ENCODE assay signal across 27 cellular contexts in genomic region chr19:1611353-1611752, GRCh38. TPM values are rescaled to one million over a fixed set of nuclear protein-coding genes. Genes with fewer than 3 reads are reported as not detected.
DNase-seq lines count a peak whose midpoint lies in the region; ATAC-seq, FAIRE-seq and TF ChIP-seq lines count a peak whose summit lies in the region.
"Had no signal": no experiment of that assay in that cellular context is flagged by ENCODE, and none has a peak within 500 bp of the region (broad histone marks: within the 10 kb centered on the region; RNA-seq: fewer than 3 reads in every experiment).

No MANE protein-coding gene starts in this region.

- TSS peak; percentile 57 for BruUV-seq in HepG2 (replicated peaks; lab: Mats Ljungman, UMichigan)

- no peak overlapping the region for H4K91ac ChIP-seq in H9 (ENCODE audit: insufficient read length, low read depth, low read length)

- no peak overlapping the region for H3K4me3 Mint-ChIP-seq in H9
- H3K4me3 Mint-ChIP-seq: activated CD4-positive, alpha-beta memory T cell treated with anti-CD3 and anti-CD28 coated beads for 36 hours; stimulated activated naive CD8-positive, alpha-beta T cell treated with anti-CD3 and anti-CD28 coated beads, Interleukin-15, Interleukin-2, amounts not matched to agents 100 ng/mL and 50 ng/mL, for 24 hours had no signal

- H3K23me2 ChIP-seq in H9 (ENCODE audit: insufficient read length, low read depth, low read length, poor library complexity, severe bottlenecking): peaks cover under 1% of the 10 kb centered on the region

- no peak overlapping the region for H3K23ac ChIP-seq in H9 (ENCODE audit: insufficient read length, low read depth, low read length)

- no peak overlapping the region for H3K14ac ChIP-seq in H9 (ENCODE audit: insufficient read depth, low read length)

- H3K27ac Mint-ChIP-seq in H9: no peak overlapping the region
- H3K27ac Mint-ChIP-seq: activated CD4-positive, alpha-beta memory T cell treated with anti-CD3 and anti-CD28 coated beads for 36 hours; progenitor cell of endocrine pancreas; stimulated activated naive CD8-positive, alpha-beta T cell treated with anti-CD3 and anti-CD28 coated beads, Interleukin-15, Interleukin-2, amounts not matched to agents 100 ng/mL and 50 ng/mL, for 24 hours had no signal

- H4K20me1 ChIP-seq in HepG2 (ENCODE audit: insufficient read depth, low read length) (no peaks in the 10 kb centered on the region), H9 (ENCODE audit: control insufficient read depth, insufficient read depth, insufficient read length) (no peaks in the 10 kb centered on the region)

- in situ Hi-C loops in HepG2 (cut with HindIII; ENCODE audit: extremely low pct_ligation_motif_present, low pct_unique_long_range_greater_than_20kb): no loop called here

- H2BK20ac ChIP-seq in H9 (ENCODE audit: low read depth, low read length, poor library complexity, severe bottlenecking): no peak overlapping the region

- H3K4me2 ChIP-seq in HepG2 (ENCODE audit: low read depth, low read length) (no peak overlapping the region), H9 (ENCODE audit: insufficient read depth, insufficient read length, low read length) (no peak overlapping the region)

- peaks cover 26 to 38% of the 10 kb centered on the region in 2 experiments; a peak in 4 of 5 replicates for H3K36me3 ChIP-seq in HepG2 (replicated peaks in 1 of 2; ENCODE audit: control insufficient read depth in 1 of 2, insufficient read depth in 2 of 2, low read length in 2 of 2)
- H3K36me3 ChIP-seq in right lobe of liver: peaks cover 0 to 11% (median 0%) of the 10 kb centered on the region in 4 donors

- H3K9ac ChIP-seq in HepG2 (ENCODE audit: insufficient read depth, low read depth, low read length): no peak overlapping the region
- no peak overlapping the region for H3K9ac ChIP-seq in H9 (ENCODE audit: extremely low read depth, insufficient read length, low read length)

- H3K79me2 ChIP-seq in HepG2 (ENCODE audit: insufficient read depth, low read length) (no peaks in the 10 kb centered on the region), H9 (ENCODE audit: insufficient read depth, low read length) (no peaks in the 10 kb centered on the region)

- no peak overlapping the region for H3K56ac ChIP-seq in H9 (ENCODE audit: insufficient read length, low read depth, low read length)

- no peak overlapping the region for H3T11ph ChIP-seq in H9 (ENCODE audit: low read length)

- no peak for ATAC-seq in HepG2
- no peak for ATAC-seq in right lobe of liver
- no peak for ATAC-seq in GM18858 (IDR thresholded peaks at IDR 0.05; ENCODE audit: unreplicated experiment)
- ATAC-seq: heart left ventricle had no signal

- peaks cover 33 to 63% (median 59%) of the 10 kb centered on the region in 3 experiments; a peak in 6 of 7 replicates for H3K36me3 Mint-ChIP-seq in H9 (ENCODE audit: insufficient read depth in 1 of 3, low read depth in 3 of 3)

- no peak for TF ChIP-seq RAD21 in HepG2 (CRISPR knock-in tag; IDR thresholded peaks at IDR 0.05)

- H3K4ac ChIP-seq in H9 (ENCODE audit: low read depth, low read length): no peak overlapping the region

- peaks cover 3 to 9% of the 10 kb centered on the region in 2 experiments; a peak in 2 of 4 replicates for H3K4me1 Mint-ChIP-seq in H9

- H3K9me3 Mint-ChIP-seq in H9: no peaks in the 10 kb centered on the region
- H3K9me3 Mint-ChIP-seq: activated CD4-positive, alpha-beta memory T cell treated with anti-CD3 and anti-CD28 coated beads for 36 hours; stimulated activated naive CD8-positive, alpha-beta T cell treated with anti-CD3 and anti-CD28 coated beads, Interleukin-15, Interleukin-2, amounts not matched to agents 100 ng/mL and 50 ng/mL, for 24 hours had no signal

- H3K27me3 Mint-ChIP-seq in H9 (ENCODE audit: low read depth): no peaks in the 10 kb centered on the region
- H3K27me3 Mint-ChIP-seq: activated CD4-positive, alpha-beta memory T cell treated with anti-CD3 and anti-CD28 coated beads for 36 hours; progenitor cell of endocrine pancreas; stimulated activated naive CD8-positive, alpha-beta T cell treated with anti-CD3 and anti-CD28 coated beads, Interleukin-15, Interleukin-2, amounts not matched to agents 100 ng/mL and 50 ng/mL, for 24 hours had no signal

- H2AK5ac ChIP-seq in H9 (ENCODE audit: insufficient read length, low read length): no peak overlapping the region

- H3K4me3 ChIP-seq in HepG2 (replicated peaks in 1 of 3; ENCODE audit: insufficient read depth in 1 of 3, low read depth in 2 of 3, low read length in 3 of 3) (no peak overlapping the region), right lobe of liver (no peak overlapping the region)
- H3K4me3 ChIP-seq: heart left ventricle, lung, vagina had no signal

- WGBS in HepG2 (ENCODE audit: low lambda C conversion rate): over 99% methylated on average over 9 of the region's 15 CpGs
- 100% methylated on average over 3 of the region's 15 CpGs for WGBS in right lobe of liver (ENCODE audit: insufficient coverage, low coverage, low lambda C conversion rate, missing lambda C conversion rate)
- WGBS in H9 (ENCODE audit: extremely low coverage, insufficient read length, low lambda C conversion rate): no CpG with 5 or more reads among the region's 15 CpGs

- H2BK12ac ChIP-seq in H9 (ENCODE audit: insufficient read length, low read depth, low read length): no peak overlapping the region

- TF ChIP-seq POLR2A in HepG2 (IDR thresholded peaks at IDR 0.05; ENCODE audit: insufficient read depth in 1 of 2, low read depth in 2 of 2, low read length in 2 of 2): no peak
- no peak for TF ChIP-seq POLR2A in right lobe of liver (IDR thresholded peaks at IDR 0.05)

- no peak overlapping the region for H2BK5ac ChIP-seq in H9 (ENCODE audit: insufficient read length, low read length)

- no peak overlapping the region for H2BK15ac ChIP-seq in H9 (ENCODE audit: low read depth, low read length)

- intact Hi-C loops in HepG2 (cut with micrococcal nuclease; ENCODE audit: unreplicated experiment): no loop called here
- intact Hi-C loops in right lobe of liver (cut with DNase I): no loop called here

- no peak overlapping the region for H3K18ac ChIP-seq in H9 (ENCODE audit: insufficient read length, low read depth, low read length)

- H3K27me3 ChIP-seq in HepG2 (ENCODE audit: control insufficient read depth in 1 of 2, insufficient read depth in 2 of 2, low read length in 2 of 2) (no peaks in the 10 kb centered on the region), right lobe of liver (no peaks in the 10 kb centered on the region), H9 (ENCODE audit: insufficient read depth, low read length) (no peaks in the 10 kb centered on the region)
- H3K27me3 ChIP-seq: BE2C, brain microvascular endothelial cell, heart left ventricle, vagina had no signal

- TF ChIP-seq EP300 in HepG2 (IDR thresholded peaks at IDR 0.05; ENCODE audit: low read depth in 2 of 2, low read length in 2 of 2) (no peak), HepG2 (CRISPR knock-in tag; IDR thresholded peaks at IDR 0.05; ENCODE audit: borderline replicate concordance) (no peak)

- H2BK120ac ChIP-seq in H9 (ENCODE audit: low read depth, low read length, poor library complexity, severe bottlenecking): no peak overlapping the region

- H3K27ac ChIP-seq in HepG2 (ENCODE audit: extremely low read length, insufficient read depth, low read length) (no peak overlapping the region), right lobe of liver (no peak overlapping the region), RWPE1 (peak overlapping the region; percentile 6; the same call in 1 of the 2 replicates), H9 (ENCODE audit: insufficient read length, low read depth, low read length) (no peak overlapping the region)
- H3K27ac ChIP-seq: brain microvascular endothelial cell, heart left ventricle, neutrophil, vagina had no signal

- POLR2A ChIA-PET in HepG2 (lab: Yijun Ruan, JAX): no interaction called here
- POLR2A ChIA-PET in RWPE1 (lab: Yijun Ruan, JAX; ENCODE audit: low non-redundant PET): no interaction called here

- H2AFZ ChIP-seq in HepG2 (ENCODE audit: low read length) (no peak overlapping the region), H9 (ENCODE audit: low read length) (no peak overlapping the region)

- H3K4me1 ChIP-seq in HepG2 (ENCODE audit: insufficient read depth, low read length) (peaks cover 9% of the 10 kb centered on the region), right lobe of liver (peaks cover 0 to 4% (median 1%) of the 10 kb centered on the region in 4 donors), H9 (ENCODE audit: insufficient read depth, low read length) (no peaks in the 10 kb centered on the region)
- H3K4me1 ChIP-seq: BE2C had no signal

- no peak overlapping the region for H4K8ac ChIP-seq in H9 (replicated peaks; ENCODE audit: insufficient read length, low read depth, low read length)

- no peak for DNase-seq in HepG2 (ENCODE audit: low spot score)
- no peak for DNase-seq in right lobe of liver
- no peak for DNase-seq in RWPE1 (ENCODE audit: low spot score)
- DNase-seq in H9: no peak
- DNase-seq in activated CD8-positive, alpha-beta memory T cell treated with anti-CD3 and anti-CD28 coated beads, Interleukin-2, amount 50 U/mL, for 48 hours: no peak
- DNase-seq: activated CD4-positive, alpha-beta memory T cell treated with anti-CD3 and anti-CD28 coated beads for 36 hours; activated gamma-delta T cell treated with Interleukin-2 at 50 U/mL for 16 hours; activated T-cell treated with anti-CD3 and anti-CD28 coated beads for 4 hours; BE2C; brain microvascular endothelial cell; COR-L47; DMS79 treated with DMSO at 0.1 percent for 48 hours; effector CD4-positive, alpha-beta T cell; erythroblast; heart left ventricle; kidney glomerular epithelial cell; NCI-H1048; NCI-H1694 treated with DMSO at 0.1 percent for 48 hours; NCI-H2171 treated with DMSO at 0.1 percent for 48 hours; SHP77; stimulated activated CD4-positive, alpha-beta T cell treated with anti-CD3 and anti-CD28 coated beads, Interleukin-15, amount 100 ng/mL, for 24 hours had no signal

- TF ChIP-seq CTCF in HepG2 (CRISPR knock-in tag; IDR thresholded peaks at IDR 0.05): no peak
- TF ChIP-seq CTCF in right lobe of liver (IDR thresholded peaks at IDR 0.05): no peak
- TF ChIP-seq CTCF in RWPE1 (conservative IDR thresholded peaks at IDR 0.05; ENCODE audit: low read depth): no peak
- TF ChIP-seq CTCF in H9 (conservative IDR thresholded peaks at IDR 0.05): no peak

- H3K9me3 ChIP-seq in HepG2 (ENCODE audit: low read length): no peaks in the 10 kb centered on the region
- H3K9me3 ChIP-seq in right lobe of liver: no peaks in the 10 kb centered on the region
- no peaks in the 10 kb centered on the region for H3K9me3 ChIP-seq in H9 (ENCODE audit: control insufficient read depth, low read depth, low read length)
- H3K9me3 ChIP-seq: BE2C, heart left ventricle, neutrophil, vagina had no signal

- FAIRE-seq in HepG2 (lab: Jason Lieb, UNC): no peak

- CTCF ChIA-PET in HepG2 (lab: Yijun Ruan, JAX; ENCODE audit: low intra/inter-chr PET ratio, low total read pairs): no interaction called here
- CTCF ChIA-PET in RWPE1 (lab: Yijun Ruan, JAX): interaction anchor here (0.7 kb wide), 1 partner anchor 13 kb away, joined by 3 read pairs; no protein-coding TSS in a partner anchor

- H4K5ac ChIP-seq in H9 (ENCODE audit: insufficient read length, low read depth, low read length): no peak overlapping the region

- no peaks in the 10 kb centered on the region for H3K79me1 ChIP-seq in H9 (ENCODE audit: insufficient read depth, low read depth, low read length, poor library complexity, severe bottlenecking)

RNA-seq across cellular contexts. Expression of gene UQCR11, which starts 6.1 kb away (rescaled TPM):
- 214 and 216 TPM in 2 replicates for total RNA-seq in HepG2 (2016; rRNA removed; fragmentation: Illumina TruSeq; extraction: Trizol)
- 181 and 320 TPM in 2 replicates for total RNA-seq in HepG2 (2016; cell fraction: cytosol; rRNA removed; fragmentation: Illumina TruSeq; extraction: Trizol; ENCODE audit: low read depth)
- total RNA-seq in HepG2 (2016; cell fraction: insoluble cytoplasmic fraction; rRNA removed; fragmentation: Illumina TruSeq; extraction: Trizol): 205 and 210 TPM in 2 replicates
- 252 and 309 TPM in 2 replicates for total RNA-seq in HepG2 (2016; cell fraction: membrane; rRNA removed; fragmentation: Illumina TruSeq; extraction: Trizol)
- 63.8 and 65.4 TPM in 2 replicates for total RNA-seq in HepG2 (2016; cell fraction: nucleus; rRNA removed; fragmentation: Illumina TruSeq; extraction: Trizol)
- polyA plus RNA-seq in HepG2 (2011; rRNA removed): 111 and 125 TPM in 2 replicates
- polyA plus RNA-seq in HepG2 (2011; cell fraction: cytosol; rRNA removed): 81.4 and 152 TPM in 2 replicates
- 46.6 and 47.9 TPM in 2 replicates for polyA plus RNA-seq in HepG2 (2011; cell fraction: nucleus; rRNA removed)
- polyA plus RNA-seq in HepG2 (2012): 92.9 and 123 TPM in 2 replicates
- 249 and 487 TPM in 2 replicates for polyA plus RNA-seq in HepG2 (2016; cell fraction: cytosol; fragmentation: Illumina TruSeq; extraction: Trizol; ENCODE audit: low read depth)
- polyA plus RNA-seq in HepG2 (2016; cell fraction: insoluble cytoplasmic fraction; fragmentation: Illumina TruSeq; extraction: Trizol; ENCODE audit: low read depth): 158 and 171 TPM in 2 replicates
- polyA plus RNA-seq in HepG2 (2016; cell fraction: membrane; fragmentation: Illumina TruSeq; extraction: Trizol; ENCODE audit: low read depth): 210 and 295 TPM in 2 replicates
- 98.1 and 120 TPM in 2 replicates for polyA plus RNA-seq in HepG2 (2016; cell fraction: nucleus; fragmentation: Illumina TruSeq; extraction: Trizol; ENCODE audit: insufficient read depth, low read depth)
- polyA minus RNA-seq in HepG2 (2011; rRNA and poly(A)+ RNA removed; ENCODE audit: low replicate concordance): 32.9 and 62.2 TPM in 2 replicates
- polyA minus RNA-seq in HepG2 (2011; cell fraction: cytosol; rRNA and poly(A)+ RNA removed): 12.7 and 18.7 TPM in 2 replicates
- 15.9 and 18.2 TPM in 2 replicates for polyA minus RNA-seq in HepG2 (2011; cell fraction: nucleus; rRNA and poly(A)+ RNA removed)
- 100 to 1,000 TPM in 4 of 6 experiments, 10 to 100 TPM in 2; 59.6 to 202 (median 172) TPM for total RNA-seq in right lobe of liver
- total RNA-seq in H9 (2021): 166 and 174 TPM in 2 replicates

RNA-seq across cellular contexts. Expression of gene MBD3, which starts 18.7 kb away (rescaled TPM):
- total RNA-seq in HepG2 (2016; rRNA removed; fragmentation: Illumina TruSeq; extraction: Trizol) (58.9 and 76.9 TPM in 2 replicates), right lobe of liver (10 to 100 TPM; 27.3 to 72.1 (median 30.1) TPM), H9 (2021) (126 and 128 TPM in 2 replicates)
- total RNA-seq in HepG2 (2016; cell fraction: cytosol; rRNA removed; fragmentation: Illumina TruSeq; extraction: Trizol; ENCODE audit: low read depth): 18.4 and 19.5 TPM in 2 replicates
- total RNA-seq in HepG2 (2016; cell fraction: insoluble cytoplasmic fraction; rRNA removed; fragmentation: Illumina TruSeq; extraction: Trizol): 59.4 and 81.3 TPM in 2 replicates
- total RNA-seq in HepG2 (2016; cell fraction: membrane; rRNA removed; fragmentation: Illumina TruSeq; extraction: Trizol): 58.1 and 59.8 TPM in 2 replicates
- 37.4 and 41.1 TPM in 2 replicates for total RNA-seq in HepG2 (2016; cell fraction: nucleus; rRNA removed; fragmentation: Illumina TruSeq; extraction: Trizol)
- 21.2 and 32.4 TPM in 2 replicates for polyA plus RNA-seq in HepG2 (2011; rRNA removed)
- polyA plus RNA-seq in HepG2 (2011; cell fraction: cytosol; rRNA removed): 25.5 and 43.1 TPM in 2 replicates
- 88.4 and 96.9 TPM in 2 replicates for polyA plus RNA-seq in HepG2 (2011; cell fraction: nucleus; rRNA removed)
- polyA plus RNA-seq in HepG2 (2012): 21.4 and 34.5 TPM in 2 replicates
- polyA plus RNA-seq in HepG2 (2016; cell fraction: cytosol; fragmentation: Illumina TruSeq; extraction: Trizol; ENCODE audit: low read depth): 19.9 and 20.7 TPM in 2 replicates
- polyA plus RNA-seq in HepG2 (2016; cell fraction: insoluble cytoplasmic fraction; fragmentation: Illumina TruSeq; extraction: Trizol; ENCODE audit: low read depth): 57.2 and 62.2 TPM in 2 replicates
- polyA plus RNA-seq in HepG2 (2016; cell fraction: membrane; fragmentation: Illumina TruSeq; extraction: Trizol; ENCODE audit: low read depth): 39.6 and 43.3 TPM in 2 replicates
- polyA plus RNA-seq in HepG2 (2016; cell fraction: nucleus; fragmentation: Illumina TruSeq; extraction: Trizol; ENCODE audit: insufficient read depth, low read depth): 100 and 109 TPM in 2 replicates
- 65.5 and 79.2 TPM in 2 replicates for polyA minus RNA-seq in HepG2 (2011; rRNA and poly(A)+ RNA removed; ENCODE audit: low replicate concordance)
- 29.4 and 32.5 TPM in 2 replicates for polyA minus RNA-seq in HepG2 (2011; cell fraction: cytosol; rRNA and poly(A)+ RNA removed)
- polyA minus RNA-seq in HepG2 (2011; cell fraction: nucleus; rRNA and poly(A)+ RNA removed): 20.1 and 22.0 TPM in 2 replicates

RNA-seq across cellular contexts. Expression of gene TCF3, which starts 41.1 kb away (rescaled TPM):
- total RNA-seq in HepG2 (2016; rRNA removed; fragmentation: Illumina TruSeq; extraction: Trizol) (38.0 and 53.2 TPM in 2 replicates), right lobe of liver (10 to 100 TPM; 11.0 to 30.1 (median 15.9) TPM), H9 (2021) (304 TPM in 2 replicates)
- total RNA-seq in HepG2 (2016; cell fraction: cytosol; rRNA removed; fragmentation: Illumina TruSeq; extraction: Trizol; ENCODE audit: low read depth): 24.5 and 28.5 TPM in 2 replicates
- total RNA-seq in HepG2 (2016; cell fraction: insoluble cytoplasmic fraction; rRNA removed; fragmentation: Illumina TruSeq; extraction: Trizol): 29.0 and 50.0 TPM in 2 replicates
- 81.6 and 83.0 TPM in 2 replicates for total RNA-seq in HepG2 (2016; cell fraction: membrane; rRNA removed; fragmentation: Illumina TruSeq; extraction: Trizol)
- total RNA-seq in HepG2 (2016; cell fraction: nucleus; rRNA removed; fragmentation: Illumina TruSeq; extraction: Trizol): 28.3 and 35.7 TPM in 2 replicates
- 51.4 and 52.0 TPM in 2 replicates for polyA plus RNA-seq in HepG2 (2011; rRNA removed)
- polyA plus RNA-seq in HepG2 (2011; cell fraction: cytosol; rRNA removed): 39.6 and 81.0 TPM in 2 replicates
- 168 and 260 TPM in 2 replicates for polyA plus RNA-seq in HepG2 (2011; cell fraction: nucleus; rRNA removed)
- 51.8 and 53.9 TPM in 2 replicates for polyA plus RNA-seq in HepG2 (2012)
- 65.0 and 68.6 TPM in 2 replicates for polyA plus RNA-seq in HepG2 (2016; cell fraction: cytosol; fragmentation: Illumina TruSeq; extraction: Trizol; ENCODE audit: low read depth)
- 77.8 and 91.9 TPM in 2 replicates for polyA plus RNA-seq in HepG2 (2016; cell fraction: insoluble cytoplasmic fraction; fragmentation: Illumina TruSeq; extraction: Trizol; ENCODE audit: low read depth)
- 123 and 140 TPM in 2 replicates for polyA plus RNA-seq in HepG2 (2016; cell fraction: membrane; fragmentation: Illumina TruSeq; extraction: Trizol; ENCODE audit: low read depth)
- 119 and 120 TPM in 2 replicates for polyA plus RNA-seq in HepG2 (2016; cell fraction: nucleus; fragmentation: Illumina TruSeq; extraction: Trizol; ENCODE audit: insufficient read depth, low read depth)
- polyA minus RNA-seq in HepG2 (2011; rRNA and poly(A)+ RNA removed; ENCODE audit: low replicate concordance): 55.1 and 105 TPM in 2 replicates
- 44.3 and 47.1 TPM in 2 replicates for polyA minus RNA-seq in HepG2 (2011; cell fraction: cytosol; rRNA and poly(A)+ RNA removed)
- 17.8 and 22.5 TPM in 2 replicates for polyA minus RNA-seq in HepG2 (2011; cell fraction: nucleus; rRNA and poly(A)+ RNA removed)

RNA-seq across cellular contexts. Expression of gene MEX3D, which starts 43.2 kb away (rescaled TPM):
- 10.2 and 17.1 TPM in 2 replicates for total RNA-seq in HepG2 (2016; rRNA removed; fragmentation: Illumina TruSeq; extraction: Trizol)
- 10.6 and 10.7 TPM in 2 replicates for total RNA-seq in HepG2 (2016; cell fraction: cytosol; rRNA removed; fragmentation: Illumina TruSeq; extraction: Trizol; ENCODE audit: low read depth)
- total RNA-seq in HepG2 (2016; cell fraction: insoluble cytoplasmic fraction; rRNA removed; fragmentation: Illumina TruSeq; extraction: Trizol): 10.3 and 17.0 TPM in 2 replicates
- total RNA-seq in HepG2 (2016; cell fraction: membrane; rRNA removed; fragmentation: Illumina TruSeq; extraction: Trizol): 27.7 and 29.2 TPM in 2 replicates
- 4.7 and 6.4 TPM in 2 replicates for total RNA-seq in HepG2 (2016; cell fraction: nucleus; rRNA removed; fragmentation: Illumina TruSeq; extraction: Trizol)
- polyA plus RNA-seq in HepG2 (2011; rRNA removed): 3.6 and 5.8 TPM in 2 replicates
- polyA plus RNA-seq in HepG2 (2011; cell fraction: cytosol; rRNA removed): 5.0 and 10.1 TPM in 2 replicates
- 6.6 and 7.0 TPM in 2 replicates for polyA plus RNA-seq in HepG2 (2011; cell fraction: nucleus; rRNA removed)
- 5.7 and 7.1 TPM in 2 replicates for polyA plus RNA-seq in HepG2 (2012)
- 9.6 and 10.4 TPM in 2 replicates for polyA plus RNA-seq in HepG2 (2016; cell fraction: cytosol; fragmentation: Illumina TruSeq; extraction: Trizol; ENCODE audit: low read depth)
- 15.4 and 15.7 TPM in 2 replicates for polyA plus RNA-seq in HepG2 (2016; cell fraction: insoluble cytoplasmic fraction; fragmentation: Illumina TruSeq; extraction: Trizol; ENCODE audit: low read depth)
- 19.9 and 23.7 TPM in 2 replicates for polyA plus RNA-seq in HepG2 (2016; cell fraction: membrane; fragmentation: Illumina TruSeq; extraction: Trizol; ENCODE audit: low read depth)
- polyA plus RNA-seq in HepG2 (2016; cell fraction: nucleus; fragmentation: Illumina TruSeq; extraction: Trizol; ENCODE audit: insufficient read depth, low read depth): 10.8 and 12.5 TPM in 2 replicates
- polyA minus RNA-seq in HepG2 (2011; rRNA and poly(A)+ RNA removed; ENCODE audit: low replicate concordance): 6.0 and 19.1 TPM in 2 replicates
- polyA minus RNA-seq in HepG2 (2011; cell fraction: cytosol; rRNA and poly(A)+ RNA removed): 19.3 and 20.6 TPM in 2 replicates
- 3.0 TPM in 2 replicates for polyA minus RNA-seq in HepG2 (2011; cell fraction: nucleus; rRNA and poly(A)+ RNA removed)
- total RNA-seq in right lobe of liver: 10 to 100 TPM in 3 of 6 experiments, 1 to 10 TPM in 3; 6.7 to 16.6 (median 10.3) TPM
- total RNA-seq in H9 (2021): 70.4 and 75.9 TPM in 2 replicates
